8 cellular contexts compared by ENCODE assay signal in the genomic region with DNA sequence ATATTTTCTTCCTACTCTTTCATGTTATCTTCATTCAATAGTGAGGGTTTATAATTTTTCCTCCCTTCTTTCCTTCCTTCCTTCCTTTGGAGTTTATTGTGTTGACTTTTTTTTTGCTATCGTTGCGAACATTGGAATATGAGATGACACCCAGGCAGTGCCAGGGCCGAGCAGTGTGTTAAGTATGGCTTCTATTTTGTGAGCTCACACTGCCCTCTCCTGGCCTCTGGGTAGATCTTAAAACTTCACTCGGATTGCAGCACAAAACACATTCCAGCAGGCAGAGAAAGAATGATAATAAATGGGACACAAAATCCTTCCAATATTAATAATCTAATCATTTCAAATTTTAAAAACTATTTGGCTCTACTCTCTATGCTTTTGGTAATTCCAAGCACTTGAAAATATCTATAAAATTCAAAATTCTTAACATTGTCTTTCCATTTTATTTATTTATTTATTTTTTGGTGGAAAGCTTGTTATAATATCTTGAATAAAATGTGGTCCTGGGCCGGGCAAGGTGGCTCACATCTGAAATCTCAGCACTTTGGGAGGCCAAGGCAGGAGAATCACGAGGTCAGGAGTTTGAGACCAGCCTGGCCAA.
DNase-seq lines count a peak whose midpoint lies in the region; ATAC-seq, FAIRE-seq and TF ChIP-seq lines count a peak whose summit lies in the region.

No MANE protein-coding gene starts in this region.

- peaks cover 14% of the 10 kb centered on the region; the same call in 1 of the 2 replicates for H3K4me1 ChIP-seq in HepG2 (ENCODE audit: insufficient read depth, low read length)

- WGBS in HepG2 (ENCODE audit: low lambda C conversion rate): 8% methylated on average over 6 of the region's 6 CpGs

- H3K27ac ChIP-seq in HepG2 (ENCODE audit: extremely low read length, insufficient read depth, low read length): no peak overlapping the region

- no peaks in the 10 kb centered on the region for H4K20me1 ChIP-seq in HepG2 (ENCODE audit: insufficient read depth, low read length)

- FAIRE-seq in HepG2 (lab: Jason Lieb, UNC): peak; percentile 89

- H3K4me3 ChIP-seq in HepG2 (replicated peaks in 1 of 3; ENCODE audit: insufficient read depth in 1 of 3, low read depth in 2 of 3, low read length in 3 of 3): no peak overlapping the region

- H3K27me3 ChIP-seq in HepG2 (ENCODE audit: control insufficient read depth in 1 of 2, insufficient read depth in 2 of 2, low read length in 2 of 2): no peaks in the 10 kb centered on the region

- POLR2A ChIA-PET in HepG2 (lab: Yijun Ruan, JAX): no interaction called here

- TF ChIP-seq RAD21 in HepG2 (CRISPR knock-in tag; IDR thresholded peaks at IDR 0.05): peak; percentile 90

- no peaks in the 10 kb centered on the region for H3K9me3 Mint-ChIP-seq in chondrocyte (ENCODE audit: low read depth)

- no peaks in the 10 kb centered on the region for H3K9me3 ChIP-seq in HepG2 (ENCODE audit: low read length)

- intact Hi-C loops in HepG2 (cut with micrococcal nuclease; ENCODE audit: unreplicated experiment): loop anchor here (1.0 to 5.0 kb wide), 9 partner anchors 289 to 999 kb away; no protein-coding TSS in a partner anchor

- no peak overlapping the region for H3K4me3 Mint-ChIP-seq in chondrocyte (ENCODE audit: unreplicated experiment)

- TF ChIP-seq CTCF in GM10266 (IDR thresholded peaks at IDR 0.05; ENCODE audit: control insufficient read depth, insufficient read depth, low read depth, missing control alignments) (peak; percentile 81), chondrocyte (IDR thresholded peaks at IDR 0.05) (peak; percentile 94), HepG2 (CRISPR knock-in tag; IDR thresholded peaks at IDR 0.05) (peak; percentile 93)

- no peak overlapping the region for H3K9ac ChIP-seq in HepG2 (ENCODE audit: insufficient read depth, low read depth, low read length)

- DNase-seq in GM10266 (ENCODE audit: extremely low spot score) (peak; percentile 47), NCI-H226 (peak; percentile 17), chondrocyte (ENCODE audit: low spot score) (no peak), HepG2 (ENCODE audit: low spot score) (peak; percentile 79)
- peak; percentile 36 for DNase-seq in activated CD4-positive, CD25-positive, alpha-beta regulatory T cell treated with anti-CD3 and anti-CD28 coated beads, Interleukin-2, amount 50 U/mL, for 72 hours
- DNase-seq in stimulated activated CD4-positive, alpha-beta T cell treated with anti-CD3 and anti-CD28 coated beads, TNF-alpha, amount 100 ng/mL, for 4 hours (ENCODE audit: low read depth in 3 of 3): peak; percentile 14 to 41 (median 30)

- H3K79me2 ChIP-seq in HepG2 (ENCODE audit: insufficient read depth, low read length): no peaks in the 10 kb centered on the region

- BruUV-seq in HepG2 (replicated peaks; lab: Mats Ljungman, UMichigan): no TSS peak

- no peak for TF ChIP-seq POLR2A in HepG2 (IDR thresholded peaks at IDR 0.05; ENCODE audit: insufficient read depth in 1 of 2, low read depth in 2 of 2, low read length in 2 of 2)

- H3K36me3 Mint-ChIP-seq in chondrocyte (ENCODE audit: low read depth): no peaks in the 10 kb centered on the region

- TF ChIP-seq EP300 in HepG2 (IDR thresholded peaks at IDR 0.05; ENCODE audit: low read depth in 2 of 2, low read length in 2 of 2): no peak
- TF ChIP-seq EP300 in HepG2 (CRISPR knock-in tag; IDR thresholded peaks at IDR 0.05; ENCODE audit: borderline replicate concordance): no peak

- in situ Hi-C loops in HepG2 (cut with HindIII; ENCODE audit: extremely low pct_ligation_motif_present, low pct_unique_long_range_greater_than_20kb): loop anchor here (5.0 to 25.0 kb wide), 4 partner anchors 369 to 997 kb away; no protein-coding TSS in a partner anchor

- no peak overlapping the region for H3K27ac Mint-ChIP-seq in chondrocyte (ENCODE audit: unreplicated experiment)

- H3K36me3 ChIP-seq in HepG2 (replicated peaks in 1 of 2; ENCODE audit: control insufficient read depth in 1 of 2, insufficient read depth in 2 of 2, low read length in 2 of 2): no peaks in the 10 kb centered on the region

- peaks cover 23% of the 10 kb centered on the region for H3K4me1 Mint-ChIP-seq in chondrocyte (ENCODE audit: low read depth)

- H3K27me3 Mint-ChIP-seq in chondrocyte (ENCODE audit: low read depth): peaks cover 11% of the 10 kb centered on the region

- no peak overlapping the region for H3K4me2 ChIP-seq in HepG2 (ENCODE audit: low read depth, low read length)

- CTCF ChIA-PET in HepG2 (lab: Yijun Ruan, JAX; ENCODE audit: low intra/inter-chr PET ratio, low total read pairs): interaction anchor here (0.8 to 4.2 kb wide), 11 partner anchors 56 to 998 kb away, joined by 3 to 50 read pairs (median 5); no protein-coding TSS in a partner anchor

- ATAC-seq in HG03045 (IDR thresholded peaks at IDR 0.05; ENCODE audit: unreplicated experiment): peak; percentile 81
- peak; percentile 99 for ATAC-seq in HepG2
- no peak for ATAC-seq in GM19452 (IDR thresholded peaks at IDR 0.05; ENCODE audit: unreplicated experiment)

- no peak overlapping the region for H2AFZ ChIP-seq in HepG2 (ENCODE audit: low read length)

TF ChIP-seq in HepG2, 621 proteins besides CTCF, POLR2A, EP300 and RAD21 (continues in another document):
- TF ChIP-seq ZEB1 (IDR thresholded peaks at IDR 0.05; ENCODE audit: insufficient replicate concordance, low read depth): no peak
- TF ChIP-seq ZSCAN9 (CRISPR knock-in tag; IDR thresholded peaks at IDR 0.05; ENCODE audit: borderline replicate concordance): 0 out of 2 replicates have a peak, but pooled peaks have one; percentile 27
- 0 out of 2 replicates have a peak, but pooled peaks have one; percentile 46 for TF ChIP-seq NCOA2 (CRISPR knock-in tag; IDR thresholded peaks at IDR 0.05)
- TF ChIP-seq ZFP82 (CRISPR knock-in tag; IDR thresholded peaks at IDR 0.05; ENCODE audit: borderline replicate concordance): no peak
- TF ChIP-seq, protein P1, sequence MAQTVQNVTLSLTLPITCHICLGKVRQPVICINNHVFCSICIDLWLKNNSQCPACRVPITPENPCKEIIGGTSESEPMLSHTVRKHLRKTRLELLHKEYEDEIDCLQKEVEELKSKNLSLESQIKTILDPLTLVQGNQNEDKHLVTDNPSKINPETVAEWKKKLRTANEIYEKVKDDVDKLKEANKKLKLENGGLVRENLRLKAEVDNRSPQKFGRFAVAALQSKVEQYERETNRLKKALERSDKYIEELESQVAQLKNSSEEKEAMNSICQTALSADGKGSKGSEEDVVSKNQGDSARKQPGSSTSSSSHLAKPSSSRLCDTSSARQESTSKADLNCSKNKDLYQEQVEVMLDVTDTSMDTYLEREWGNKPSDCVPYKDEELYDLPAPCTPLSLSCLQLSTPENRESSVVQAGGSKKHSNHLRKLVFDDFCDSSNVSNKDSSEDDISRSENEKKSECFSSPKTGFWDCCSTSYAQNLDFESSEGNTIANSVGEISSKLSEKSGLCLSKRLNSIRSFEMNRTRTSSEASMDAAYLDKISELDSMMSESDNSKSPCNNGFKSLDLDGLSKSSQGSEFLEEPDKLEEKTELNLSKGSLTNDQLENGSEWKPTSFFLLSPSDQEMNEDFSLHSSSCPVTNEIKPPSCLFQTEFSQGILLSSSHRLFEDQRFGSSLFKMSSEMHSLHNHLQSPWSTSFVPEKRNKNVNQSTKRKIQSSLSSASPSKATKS (CRISPR knock-in tag; IDR thresholded peaks at IDR 0.05): no peak
- 0 out of 2 replicates have a peak, but pooled peaks have one; percentile 20 for TF ChIP-seq CEBPB (IDR thresholded peaks at IDR 0.05; ENCODE audit: borderline replicate concordance, low read depth, low read length)
- no peak for TF ChIP-seq ZNF30 (CRISPR knock-in tag; IDR thresholded peaks at IDR 0.05)
- no peak for TF ChIP-seq SMARCE1 (IDR thresholded peaks at IDR 0.05; ENCODE audit: borderline replicate concordance)
- peak; percentile 52; the same call in 1 of the 2 replicates for TF ChIP-seq KDM4B (CRISPR knock-in tag; IDR thresholded peaks at IDR 0.05)
- no peak for TF ChIP-seq SIN3A (IDR thresholded peaks at IDR 0.05; ENCODE audit: borderline replicate concordance, low read depth, low read length)
- TF ChIP-seq ELF3 (CRISPR knock-in tag; IDR thresholded peaks at IDR 0.05): 0 out of 2 replicates have a peak, but pooled peaks have one; percentile 44
- 0 out of 2 replicates have a peak, but pooled peaks have one; percentile 13 for TF ChIP-seq ZNF331 (CRISPR knock-in tag; IDR thresholded peaks at IDR 0.05)
- TF ChIP-seq, protein P2, sequence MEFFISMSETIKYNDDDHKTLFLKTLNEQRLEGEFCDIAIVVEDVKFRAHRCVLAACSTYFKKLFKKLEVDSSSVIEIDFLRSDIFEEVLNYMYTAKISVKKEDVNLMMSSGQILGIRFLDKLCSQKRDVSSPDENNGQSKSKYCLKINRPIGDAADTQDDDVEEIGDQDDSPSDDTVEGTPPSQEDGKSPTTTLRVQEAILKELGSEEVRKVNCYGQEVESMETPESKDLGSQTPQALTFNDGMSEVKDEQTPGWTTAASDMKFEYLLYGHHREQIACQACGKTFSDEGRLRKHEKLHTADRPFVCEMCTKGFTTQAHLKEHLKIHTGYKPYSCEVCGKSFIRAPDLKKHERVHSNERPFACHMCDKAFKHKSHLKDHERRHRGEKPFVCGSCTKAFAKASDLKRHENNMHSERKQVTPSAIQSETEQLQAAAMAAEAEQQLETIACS (CRISPR knock-in tag; IDR thresholded peaks at IDR 0.05): no peak
- TF ChIP-seq ZNF841 (CRISPR knock-in tag; IDR thresholded peaks at IDR 0.05; ENCODE audit: borderline replicate concordance): no peak
- TF ChIP-seq ZNF205 (CRISPR knock-in tag; IDR thresholded peaks at IDR 0.05): peak; percentile 57; the same call in 1 of the 2 replicates
- no peak for TF ChIP-seq ZNF17 (CRISPR knock-in tag; IDR thresholded peaks at IDR 0.05)
- no peak for TF ChIP-seq SP5 (CRISPR knock-in tag; IDR thresholded peaks at IDR 0.05; ENCODE audit: borderline replicate concordance, low read depth)
- no peak for TF ChIP-seq SP4 (CRISPR knock-in tag; IDR thresholded peaks at IDR 0.05)
- no peak for TF ChIP-seq YEATS4 (CRISPR knock-in tag; IDR thresholded peaks at IDR 0.05; ENCODE audit: borderline replicate concordance)
- TF ChIP-seq TEAD3 (CRISPR knock-in tag; optimal IDR thresholded peaks at IDR 0.05; ENCODE audit: borderline replicate concordance): peak; percentile 89
- no peak for TF ChIP-seq CCDC6 (CRISPR knock-in tag; IDR thresholded peaks at IDR 0.05)
- TF ChIP-seq, protein P3, sequence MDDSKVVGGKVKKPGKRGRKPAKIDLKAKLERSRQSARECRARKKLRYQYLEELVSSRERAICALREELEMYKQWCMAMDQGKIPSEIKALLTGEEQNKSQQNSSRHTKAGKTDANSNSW (CRISPR knock-in tag; IDR thresholded peaks at IDR 0.05; ENCODE audit: borderline replicate concordance): no peak
- no peak for TF ChIP-seq ZNF432 (CRISPR knock-in tag; IDR thresholded peaks at IDR 0.05; ENCODE audit: borderline replicate concordance)
- TF ChIP-seq ESRRA (CRISPR knock-in tag; IDR thresholded peaks at IDR 0.05; ENCODE audit: low read depth): no peak
